9 cellular contexts compared by ENCODE assay signal in genomic region chr4:173522160-173522873, GRCh38. TPM values are rescaled to one million over a fixed set of nuclear protein-coding genes. Genes with fewer than 3 reads are reported as not detected.
DNase-seq lines count a peak whose midpoint lies in the region; ATAC-seq and TF ChIP-seq lines count a peak whose summit lies in the region.
"Had no signal": no experiment of that assay in that cellular context is flagged by ENCODE, and none has a peak within 500 bp of the region (broad histone marks: within the 10 kb centered on the region; RNA-seq: fewer than 3 reads in every experiment).

No MANE protein-coding gene starts in this region.

- no peaks in the 10 kb centered on the region for H3K79me2 ChIP-seq in mammary epithelial cell (ENCODE audit: insufficient read depth, low read length)

- peak overlapping the region; percentile 65 for H3K4me2 ChIP-seq in mammary epithelial cell (ENCODE audit: insufficient read depth, low read depth, low read length)

- CTCF ChIA-PET in mammary epithelial cell (lab: Charles Lee; ENCODE audit: low non-redundant PET): no interaction called here

- H3K9me3 Mint-ChIP-seq in CD14-positive monocyte: peaks cover 2 to 72% (median 51%) of the 10 kb centered on the region in 7 donors
- peaks cover 0 to 29% (median 3%) of the 10 kb centered on the region in 3 donors for H3K9me3 Mint-ChIP-seq in IgD-negative memory B cell

- H3K27ac Mint-ChIP-seq in CD14-positive monocyte: peak overlapping the region in 1 of 7 donors; percentile 41
- peak overlapping the region; percentile 71 to 97 (median 89) for H3K27ac Mint-ChIP-seq in IgD-negative memory B cell

- H3K36me3 Mint-ChIP-seq in CD14-positive monocyte: peaks cover 13 to 27% of the 10 kb centered on the region in 2 donors
- H3K36me3 Mint-ChIP-seq in IgD-negative memory B cell: peaks cover 5% of the 10 kb centered on the region

- peaks cover 30% of the 10 kb centered on the region for H3K4me1 Mint-ChIP-seq in CD14-positive monocyte
- H3K4me1 Mint-ChIP-seq in IgD-negative memory B cell: peaks cover 0 to 10% (median 2%) of the 10 kb centered on the region in 3 donors

- H3K36me3 ChIP-seq in mammary epithelial cell (ENCODE audit: insufficient read depth, low read length) (no peaks in the 10 kb centered on the region), kidney epithelial cell (ENCODE audit: control insufficient read depth, insufficient read depth, low read length) (no peaks in the 10 kb centered on the region)

- dilution Hi-C loops in mammary epithelial cell (cut with HindIII; ENCODE audit: low sequenced_read_pairs): no loop called here

- no peak overlapping the region for H3K9ac ChIP-seq in mammary epithelial cell (ENCODE audit: insufficient read depth, low read length)

- no peak for TF ChIP-seq CTCF in CD14-positive monocyte (IDR thresholded peaks at IDR 0.05)
- no peak for TF ChIP-seq CTCF in mammary epithelial cell (conservative IDR thresholded peaks at IDR 0.05 in 1 of 2, IDR thresholded peaks at IDR 0.05 in 1 of 2; ENCODE audit: extremely low read depth in 1 of 2, insufficient read depth in 1 of 2, low read depth in 1 of 2, low read length in 2 of 2)
- TF ChIP-seq CTCF in kidney epithelial cell (IDR thresholded peaks at IDR 0.05; ENCODE audit: insufficient read depth, low read length, poor library complexity, severe bottlenecking): no peak

- H4K20me1 ChIP-seq in mammary epithelial cell (ENCODE audit: insufficient read depth, low read length): no peaks in the 10 kb centered on the region

- H3K4me3 ChIP-seq in mammary epithelial cell (replicated peaks in 1 of 3; ENCODE audit: insufficient read depth in 1 of 3, low read depth in 2 of 3, low read length in 3 of 3) (peak overlapping the region; percentile 1 to 32 (median 31)), kidney epithelial cell (ENCODE audit: low read depth, low read length) (peak overlapping the region; percentile 11)

- peaks cover 5% of the 10 kb centered on the region for H3K9me3 ChIP-seq in mammary epithelial cell (replicated peaks; ENCODE audit: insufficient read depth, low read length)

- H3K27me3 Mint-ChIP-seq in CD14-positive monocyte (ENCODE audit: low read depth in 3 of 3): peaks cover 100% of the 10 kb centered on the region in 3 donors
- peaks cover 81% of the 10 kb centered on the region for H3K27me3 Mint-ChIP-seq in IgD-negative memory B cell

- WGBS in mammary epithelial cell (ENCODE audit: low coverage, missing lambda C conversion rate): 3% methylated on average over 20 of the region's 60 CpGs

- BruUV-seq in mammary epithelial cell (replicated peaks; lab: Mats Ljungman, UMichigan): no TSS peak

- no peak overlapping the region for H3K27ac ChIP-seq in mammary epithelial cell (ENCODE audit: insufficient read depth, low read depth, low read length)
- H3K27ac ChIP-seq: epithelial cell of prostate had no signal

- DNase-seq in CD14-positive monocyte (ENCODE audit: low spot score) (no peak), mammary epithelial cell (no peak), kidney epithelial cell (ENCODE audit: low read depth) (no peak), stromal cell of bone marrow (ENCODE audit: low read depth) (peak; percentile 63), cerebellar cortex (ENCODE audit: low spot score) (no peak), NCI-H774 (lab: John Stamatoyannopoulos, UW) (no peak)

- peaks cover 5% of the 10 kb centered on the region for H3K4me1 ChIP-seq in mammary epithelial cell (ENCODE audit: insufficient read depth, low read length)

- H3K4me3 Mint-ChIP-seq in CD14-positive monocyte: peak overlapping the region; percentile 34 to 86
- peak overlapping the region in 3 of 4 donors; percentile 17 to 70 (median 38) for H3K4me3 Mint-ChIP-seq in IgD-negative memory B cell

- H2AFZ ChIP-seq in mammary epithelial cell (ENCODE audit: low read depth, low read length): peak overlapping the region; percentile 63

- in situ Hi-C loops in mammary epithelial cell (cut with MboI; ENCODE audit: low sequenced_read_pairs in 2 of 2): no loop called here

- peaks cover 70% of the 10 kb centered on the region for H3K27me3 ChIP-seq in mammary epithelial cell (ENCODE audit: insufficient read depth, low read length)
- peaks cover 99% of the 10 kb centered on the region for H3K27me3 ChIP-seq in kidney epithelial cell (ENCODE audit: control insufficient read depth, insufficient read depth, low read length)

- intact Hi-C loops in CD14-positive monocyte (cut with micrococcal nuclease) (no loop called here), mammary epithelial cell (cut with micrococcal nuclease) (no loop called here)

- no peak for ATAC-seq in HG03196 (IDR thresholded peaks at IDR 0.05; ENCODE audit: unreplicated experiment)

RNA-seq across cellular contexts. Expression of gene HAND2, which starts 7.7 kb away (rescaled TPM):
- polyA plus RNA-seq in CD14-positive monocyte: not detected
- not detected for polyA plus RNA-seq in IgD-negative memory B cell
- not detected for total RNA-seq in mammary epithelial cell
- not detected for polyA plus RNA-seq in mammary epithelial cell
- polyA minus RNA-seq in mammary epithelial cell: not detected
- not detected in 2 replicates for total RNA-seq in kidney epithelial cell
